ENCODE assay signal across 17 cellular contexts in genomic region chr19:21709464-21709863, GRCh38. TPM values are rescaled to one million over a fixed set of nuclear protein-coding genes. Genes with fewer than 3 reads are reported as not detected.
DNase-seq lines count a peak whose midpoint lies in the region; ATAC-seq and TF ChIP-seq lines count a peak whose summit lies in the region.
"Had no signal": no experiment of that assay in that cellular context is flagged by ENCODE, and none has a peak within 500 bp of the region (broad histone marks: within the 10 kb centered on the region; RNA-seq: fewer than 3 reads in every experiment).

No MANE protein-coding gene starts in this region.

- no peaks in the 10 kb centered on the region for H3K27me3 ChIP-seq in right cardiac atrium (ENCODE audit: control insufficient read depth, insufficient read depth)

- H3K9me3 Mint-ChIP-seq in chondrocyte (ENCODE audit: low read depth), result peaks cover 26% of the 10 kb centered on the region

- no peaks in the 10 kb centered on the region for H3K4me1 ChIP-seq in right cardiac atrium (ENCODE audit: control insufficient read depth, insufficient read depth, low read length)

- H3K9me3 ChIP-seq in right cardiac atrium (ENCODE audit: control insufficient read depth, low read length), result no peaks in the 10 kb centered on the region

- no peak for TF ChIP-seq CTCF in chondrocyte (IDR thresholded peaks at IDR 0.05)

- H3K27ac ChIP-seq in right cardiac atrium (ENCODE audit: low read length), result no peak overlapping the region
- H3K27ac ChIP-seq: GM23248 had no signal

- no peak overlapping the region for H3K4me3 Mint-ChIP-seq in chondrocyte (ENCODE audit: unreplicated experiment)
- H3K4me3 Mint-ChIP-seq: CD4-positive, alpha-beta memory T cell had no signal

- H3K27ac Mint-ChIP-seq in chondrocyte (ENCODE audit: unreplicated experiment), result no peak overlapping the region
- H3K27ac Mint-ChIP-seq: CD4-positive, alpha-beta memory T cell had no signal

- 94% methylated on average over 24 of the region's 24 CpGs for WGBS in right cardiac atrium

- no peak for ATAC-seq in right cardiac atrium
- ATAC-seq in left ventricle myocardium superior, result no peak
- ATAC-seq in HG03139 (IDR thresholded peaks at IDR 0.05; ENCODE audit: unreplicated experiment), result no peak
- ATAC-seq: GM12878 had no signal

- H3K4me1 Mint-ChIP-seq in chondrocyte (ENCODE audit: low read depth), result no peaks in the 10 kb centered on the region
- H3K4me1 Mint-ChIP-seq: CD4-positive, alpha-beta memory T cell had no signal

- H3K27me3 Mint-ChIP-seq in chondrocyte (ENCODE audit: low read depth), result no peaks in the 10 kb centered on the region
- H3K27me3 Mint-ChIP-seq: CD4-positive, alpha-beta memory T cell had no signal

- intact Hi-C loops in right cardiac atrium (cut with DNase I) (no loop called here), left ventricle myocardium superior (cut with micrococcal nuclease) (no loop called here)

- DNase-seq in NCI-H748 (lab: John Stamatoyannopoulos, UW; ENCODE audit: unreplicated experiment) (peak; percentile 5), NCI-H748 treated with DMSO at 0.1 percent for 48 hours (lab: John Stamatoyannopoulos, UW) (no peak), right cardiac atrium (peak in 2 of 3 donors; percentile 46 to 47), left ventricle myocardium superior (no peak), chondrocyte (ENCODE audit: low spot score) (peak; percentile 79)
- DNase-seq: C1 segment of cervical spinal cord; Calu3; CD4-positive, alpha-beta memory T cell; COR-L47; DMS79; EL; GDM1; GM23248; H7; HCEC 1CT had no signal

- H3K4me3 ChIP-seq in right cardiac atrium (ENCODE audit: low read length), result no peak overlapping the region
- H3K4me3 ChIP-seq: GM12878, GM23248 had no signal

- no peaks in the 10 kb centered on the region for H3K36me3 Mint-ChIP-seq in chondrocyte (ENCODE audit: low read depth)
- H3K36me3 Mint-ChIP-seq: CD4-positive, alpha-beta memory T cell had no signal

RNA-seq across cellular contexts. Expression of gene ZNF100, which starts 57.9 kb away (rescaled TPM):
- 10 to 100 TPM in 1 of 4 donors, 1 to 10 TPM in 3; 3.9 to 10.2 (median 7.7) TPM for total RNA-seq in right cardiac atrium
- polyA plus RNA-seq in right cardiac atrium, result 1.7 TPM
- 6.3 TPM for total RNA-seq in left ventricle myocardium superior
- 4.5 to 6.6 TPM (median 5.4 TPM) in 3 replicates for total RNA-seq in chondrocyte

Comparison
In these comparisons a context has a peak if more than half of its experiments do, and no peak if none do; other contexts are left out.
1. DNase-seq: peak in NCI-H748 (single experiment), right cardiac atrium (2 of 3) and chondrocyte (single experiment); none in NCI-H748 treated with DMSO at 0.1 percent for 48 hours (single experiment) and left ventricle myocardium superior (single experiment).